Comparison of ENCODE assay signal across 19 cellular contexts in genomic region chr14:38663382-38663781, GRCh38.
A peak's percentile ranks its signal among the peaks of the same experiment; 100 is the strongest.
DNase-seq lines count a peak whose midpoint lies in the region; ATAC-seq, FAIRE-seq and TF ChIP-seq lines count a peak whose summit lies in the region.
"Had no signal": no experiment of that assay in that cellular context is flagged by ENCODE, and none has a peak within 500 bp of the region (broad histone marks: within the 10 kb centered on the region; RNA-seq: fewer than 3 reads in every experiment).

No MANE protein-coding gene starts in this region.

- no TSS peak for BruUV-seq in HepG2 (replicated peaks; lab: Mats Ljungman, UMichigan)

- ATAC-seq in A549: no peak
- ATAC-seq in HepG2: no peak
- ATAC-seq: CD8-positive, alpha-beta T cell had no signal

- 40% methylated on average over 1 of the region's 1 CpG for WGBS in A549 (ENCODE audit: missing lambda C conversion rate)
- 40% methylated on average over 1 of the region's 1 CpG for WGBS in HepG2 (ENCODE audit: low lambda C conversion rate)
- WGBS in small intestine, 3 donors: 3 to 66% (median 58%) methylated on average over 1 of the region's 1 CpG

- H3K36me3 ChIP-seq in SJCRH30: no peaks in the 10 kb centered on the region
- H3K36me3 ChIP-seq in HepG2 (replicated peaks in 1 of 2; ENCODE audit: control insufficient read depth in 1 of 2, insufficient read depth in 2 of 2, low read length in 2 of 2): no peaks in the 10 kb centered on the region
- no peaks in the 10 kb centered on the region for H3K36me3 ChIP-seq in small intestine (ENCODE audit: control insufficient read depth in 2 of 2, insufficient read depth in 2 of 2, low read length in 2 of 2)
- H3K36me3 ChIP-seq in H7 (replicated peaks; ENCODE audit: control insufficient read depth, insufficient read depth, low read length): no peaks in the 10 kb centered on the region
- H3K36me3 ChIP-seq: BLaER1 treated with 17β-estradiol and CSF1 and Interleukin-3, amounts not matched to agents 10 nM and 100 nM had no signal

- H3K4me2 ChIP-seq in A549: no peak overlapping the region
- H3K4me2 ChIP-seq in HepG2 (ENCODE audit: low read depth, low read length): no peak overlapping the region
- H3K4me2 ChIP-seq: BLaER1 treated with 17β-estradiol and CSF1 and Interleukin-3, amounts not matched to agents 10 nM and 100 nM had no signal

- TF ChIP-seq EP300 in A549 (IDR thresholded peaks at IDR 0.05) (no peak), HepG2 (IDR thresholded peaks at IDR 0.05; ENCODE audit: low read depth in 2 of 2, low read length in 2 of 2) (no peak), HepG2 (CRISPR knock-in tag; IDR thresholded peaks at IDR 0.05; ENCODE audit: borderline replicate concordance) (no peak)

- intact Hi-C loops in HepG2 (cut with micrococcal nuclease; ENCODE audit: unreplicated experiment): no loop called here

- H3K4me3 ChIP-seq in A549 (no peak overlapping the region), SJCRH30 (no peak overlapping the region), HepG2 (replicated peaks in 1 of 3; ENCODE audit: insufficient read depth in 1 of 3, low read depth in 2 of 3, low read length in 3 of 3) (no peak overlapping the region), small intestine (ENCODE audit: low read depth in 1 of 2, low read length in 2 of 2) (no peak overlapping the region), H7 (ENCODE audit: insufficient read depth, low read depth, low read length) (no peak overlapping the region)
- H3K4me3 ChIP-seq: BLaER1 treated with 17β-estradiol and CSF1 and Interleukin-3, amounts not matched to agents 10 nM and 100 nM had no signal

- H3K9me3 ChIP-seq in A549 (no peaks in the 10 kb centered on the region), SJCRH30 (replicated peaks) (no peaks in the 10 kb centered on the region; the same call in 1 of the 2 replicates), HepG2 (ENCODE audit: low read length) (no peaks in the 10 kb centered on the region), small intestine (ENCODE audit: control insufficient read depth, low read depth) (no peaks in the 10 kb centered on the region)
- H3K9me3 ChIP-seq: BLaER1 treated with 17β-estradiol and CSF1 and Interleukin-3, amounts not matched to agents 10 nM and 100 nM; Caco-2 had no signal

- in situ Hi-C loops in HepG2 (cut with HindIII; ENCODE audit: extremely low pct_ligation_motif_present, low pct_unique_long_range_greater_than_20kb): no loop called here

- H2AFZ ChIP-seq in HepG2 (ENCODE audit: low read length): no peak overlapping the region

- no peaks in the 10 kb centered on the region for H4K20me1 ChIP-seq in HepG2 (ENCODE audit: insufficient read depth, low read length)
- H4K20me1 ChIP-seq: BLaER1 treated with 17β-estradiol and CSF1 and Interleukin-3, amounts not matched to agents 10 nM and 100 nM had no signal

- peak; percentile 13 for FAIRE-seq in A549 (lab: Jason Lieb, UNC)
- FAIRE-seq in HepG2 (lab: Jason Lieb, UNC): no peak
- no peak for FAIRE-seq in small intestine (lab: Jason Lieb, UNC)
- FAIRE-seq: D721Med, G401.6, GM12891 had no signal

- POLR2A ChIA-PET in A549 (lab: Yijun Ruan, JAX): no interaction called here
- POLR2A ChIA-PET in HepG2 (lab: Yijun Ruan, JAX): no interaction called here

- TF ChIP-seq RAD21 in A549 (conservative IDR thresholded peaks at IDR 0.05 in 1 of 2, IDR thresholded peaks at IDR 0.05 in 1 of 2): no peak
- no peak for TF ChIP-seq RAD21 in HepG2 (CRISPR knock-in tag; IDR thresholded peaks at IDR 0.05)

- no peaks in the 10 kb centered on the region for H3K4me1 ChIP-seq in A549
- peaks cover 24% of the 10 kb centered on the region for H3K4me1 ChIP-seq in SJCRH30
- no peaks in the 10 kb centered on the region for H3K4me1 ChIP-seq in HepG2 (ENCODE audit: insufficient read depth, low read length)
- H3K4me1 ChIP-seq in small intestine (ENCODE audit: control insufficient read depth in 2 of 2, insufficient read depth in 1 of 2, low read depth in 1 of 2, low read length in 1 of 2): no peaks in the 10 kb centered on the region
- H3K4me1 ChIP-seq: BLaER1 treated with 17β-estradiol and CSF1 and Interleukin-3, amounts not matched to agents 10 nM and 100 nM; Caco-2 had no signal

- H3K9ac ChIP-seq in HepG2 (ENCODE audit: insufficient read depth, low read depth, low read length): no peak overlapping the region
- H3K9ac ChIP-seq: BLaER1 treated with 17β-estradiol and CSF1 and Interleukin-3, amounts not matched to agents 10 nM and 100 nM had no signal

- CTCF ChIA-PET in A549 (lab: Yijun Ruan, JAX): no interaction called here
- CTCF ChIA-PET in HepG2 (lab: Yijun Ruan, JAX; ENCODE audit: low intra/inter-chr PET ratio, low total read pairs): no interaction called here

- no peak for DNase-seq in A549 (ENCODE audit: low read depth in 1 of 2, low spot score in 1 of 2)
- DNase-seq in SJCRH30: no peak
- no peak for DNase-seq in HepG2 (ENCODE audit: low spot score)
- peak; percentile 10 for DNase-seq in small intestine
- DNase-seq in AG08396 (ENCODE audit: low spot score): no peak
- DNase-seq in H7: no peak
- no peak for DNase-seq in activated naive CD4-positive, alpha-beta T cell (lab: John Stamatoyannopoulos, UW)
- DNase-seq: ACHN; AML-193; Calu3; CD4-positive, alpha-beta T cell; CD8-positive, alpha-beta T cell; GF-D8 had no signal

- H3K27ac ChIP-seq in A549 (no peak overlapping the region), SJCRH30 (peak overlapping the region; percentile 6; the same call in 1 of the 2 replicates), HepG2 (ENCODE audit: extremely low read length, insufficient read depth, low read length) (no peak overlapping the region), small intestine (ENCODE audit: low read depth in 1 of 2, low read length in 1 of 2) (no peak overlapping the region)
- H3K27ac ChIP-seq: BLaER1 treated with 17β-estradiol and CSF1 and Interleukin-3, amounts not matched to agents 10 nM and 100 nM; C4-2B had no signal

- H3K27me3 ChIP-seq in SJCRH30: no peaks in the 10 kb centered on the region
- no peaks in the 10 kb centered on the region for H3K27me3 ChIP-seq in HepG2 (ENCODE audit: control insufficient read depth in 1 of 2, insufficient read depth in 2 of 2, low read length in 2 of 2)
- no peaks in the 10 kb centered on the region for H3K27me3 ChIP-seq in small intestine (ENCODE audit: control insufficient read depth in 2 of 2, insufficient read depth in 2 of 2, low read length in 2 of 2)
- no peaks in the 10 kb centered on the region for H3K27me3 ChIP-seq in H7 (ENCODE audit: control insufficient read depth, insufficient read depth, low read length)
- H3K27me3 ChIP-seq: BLaER1 treated with 17β-estradiol and CSF1 and Interleukin-3, amounts not matched to agents 10 nM and 100 nM had no signal

- no peaks in the 10 kb centered on the region for H3K79me2 ChIP-seq in HepG2 (ENCODE audit: insufficient read depth, low read length)

- TF ChIP-seq POLR2A in A549 (IDR thresholded peaks at IDR 0.05; ENCODE audit: low read length) (no peak), HepG2 (IDR thresholded peaks at IDR 0.05; ENCODE audit: insufficient read depth in 1 of 2, low read depth in 2 of 2, low read length in 2 of 2) (no peak)

- TF ChIP-seq CTCF in A549 (IDR thresholded peaks at IDR 0.05): no peak
- TF ChIP-seq CTCF in HepG2 (CRISPR knock-in tag; IDR thresholded peaks at IDR 0.05): no peak

TF ChIP-seq in A549, 52 proteins besides CTCF, POLR2A, EP300 and RAD21 (continues in another document):
- no peak for TF ChIP-seq REST (IDR thresholded peaks at IDR 0.05)

TF ChIP-seq in HepG2, 621 proteins besides CTCF, POLR2A, EP300 and RAD21:
- TF ChIP-seq MZF1 (CRISPR knock-in tag; IDR thresholded peaks at IDR 0.05; ENCODE audit: borderline replicate concordance): no peak
- TF ChIP-seq ZNF564 (CRISPR knock-in tag; IDR thresholded peaks at IDR 0.05): no peak
- no peak for TF ChIP-seq WIZ (CRISPR knock-in tag; IDR thresholded peaks at IDR 0.05)
- no peak for TF ChIP-seq CREBL2 (CRISPR knock-in tag; IDR thresholded peaks at IDR 0.05; ENCODE audit: borderline replicate concordance)
- no peak for TF ChIP-seq ZNF550 (CRISPR knock-in tag; IDR thresholded peaks at IDR 0.05; ENCODE audit: borderline replicate concordance)
- no peak for TF ChIP-seq MAX (IDR thresholded peaks at IDR 0.05)
- TF ChIP-seq CREM (IDR thresholded peaks at IDR 0.05): no peak
- TF ChIP-seq CREM (CRISPR knock-in tag; IDR thresholded peaks at IDR 0.05): no peak
- TF ChIP-seq E2F1 (CRISPR knock-in tag; IDR thresholded peaks at IDR 0.05): 0 out of 2 replicates have a peak, but pooled peaks have one; percentile 18
